13 cellular contexts compared by ENCODE assay signal in the genomic region with DNA sequence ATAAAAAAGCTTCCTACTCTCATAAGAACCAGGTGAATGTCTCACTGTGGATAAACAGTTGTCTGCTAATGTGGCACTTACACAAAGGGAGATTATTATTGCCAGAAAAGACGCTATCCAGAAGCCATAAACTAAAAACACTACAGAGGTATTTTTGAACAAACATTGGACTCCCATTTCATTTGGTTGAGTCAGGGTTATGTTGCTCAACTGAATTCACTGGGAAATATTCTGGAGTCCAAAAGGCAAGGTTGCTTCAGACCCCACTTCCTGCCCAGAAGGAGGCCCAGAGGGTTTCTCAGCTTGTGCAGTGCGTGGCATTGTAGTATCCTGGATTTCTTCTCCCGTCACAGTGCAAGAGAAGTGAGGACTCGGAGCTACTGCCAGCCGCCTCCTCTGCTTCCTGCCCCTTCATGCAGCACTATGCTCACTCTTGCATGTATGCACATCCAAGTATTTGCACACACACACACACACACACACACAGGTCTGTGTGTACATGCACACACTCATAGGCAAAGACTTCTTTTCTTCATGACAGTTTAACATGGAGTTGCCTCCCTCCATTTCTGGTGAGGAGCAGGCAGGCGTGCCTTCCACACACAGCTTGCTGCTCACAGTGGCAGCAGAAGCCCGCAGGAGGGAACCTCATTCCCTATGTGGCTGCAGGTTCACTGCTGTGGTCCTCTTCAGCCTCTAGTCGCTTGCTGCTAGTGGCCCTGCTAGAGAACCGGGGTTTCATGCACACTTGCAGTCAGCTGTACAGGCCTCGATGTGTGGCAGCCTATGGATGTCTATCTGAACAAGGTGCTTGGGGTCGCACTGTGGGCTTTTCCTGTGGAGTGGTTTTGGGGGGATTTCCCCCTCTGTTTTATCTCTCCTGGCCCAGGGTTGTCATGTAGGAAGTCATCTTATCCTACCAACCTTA.
A peak's percentile ranks its signal among the peaks of the same experiment; 100 is the strongest.
DNase-seq lines count a peak whose midpoint lies in the region; ATAC-seq lines count a peak whose summit lies in the region.
"Had no signal": no experiment of that assay in that cellular context is flagged by ENCODE, and none has a peak within 500 bp of the region (broad histone marks: within the 10 kb centered on the region; RNA-seq: fewer than 3 reads in every experiment).

No MANE protein-coding gene starts in this region.

- peak overlapping the region; percentile 75 for H3K27ac ChIP-seq in SK-N-MC
- H3K27ac ChIP-seq: skin epidermis, upper lobe of left lung had no signal

- no peaks in the 10 kb centered on the region for H3K9me3 Mint-ChIP-seq in T-helper 1 cell treated with Interleukin-12 subunit alpha and Interleukin-12 subunit beta and Interleukin-4 antibody, amounts not matched to agents 30 μg/mL and 1 μg/mL, for 36 hours

- peaks cover 16% of the 10 kb centered on the region for H3K4me1 Mint-ChIP-seq in T-helper 1 cell treated with Interleukin-12 subunit alpha and Interleukin-12 subunit beta and Interleukin-4 antibody, amounts not matched to agents 30 μg/mL and 1 μg/mL, for 36 hours (ENCODE audit: low read depth)

- no peak overlapping the region for H3K4me3 Mint-ChIP-seq in T-helper 1 cell treated with Interleukin-12 subunit alpha and Interleukin-12 subunit beta and Interleukin-4 antibody, amounts not matched to agents 30 μg/mL and 1 μg/mL, for 36 hours

- H3K9ac ChIP-seq in SK-N-MC (ENCODE audit: insufficient read length): no peak overlapping the region

- H3K36me3 Mint-ChIP-seq in T-helper 1 cell treated with Interleukin-12 subunit alpha and Interleukin-12 subunit beta and Interleukin-4 antibody, amounts not matched to agents 30 μg/mL and 1 μg/mL, for 36 hours (ENCODE audit: low read depth): peaks cover 39% of the 10 kb centered on the region

- DNase-seq in T-helper 1 cell (no peak), SK-N-MC (ENCODE audit: low read depth, low spot score) (no peak), fibroblast of peridontal ligament (ENCODE audit: extremely low read depth) (peak; percentile 94), anterior cingulate cortex (lab: John Stamatoyannopoulos, UW) (no peak), activated gamma-delta T cell treated with Interleukin-2 at 50 U/mL for 16 hours (no peak)
- no peak for DNase-seq in stimulated activated naive CD8-positive, alpha-beta T cell treated with anti-CD3 and anti-CD28 coated beads, Interleukin-15, Interleukin-2, amounts not matched to agents 100 U/mL and 50 U/mL, for 24 hours
- DNase-seq: ACHN, amygdala, KBM-7 had no signal

- ATAC-seq in stimulated activated naive CD8-positive, alpha-beta T cell treated with anti-CD3 and anti-CD28 coated beads, Interleukin-15, Interleukin-2, amounts not matched to agents 100 U/mL and 50 U/mL, for 24 hours: peak; percentile 55
- ATAC-seq in GM21619 (IDR thresholded peaks at IDR 0.05; ENCODE audit: unreplicated experiment): no peak

- H3K27ac Mint-ChIP-seq in T-helper 1 cell treated with Interleukin-12 subunit alpha and Interleukin-12 subunit beta and Interleukin-4 antibody, amounts not matched to agents 30 μg/mL and 1 μg/mL, for 36 hours: peak overlapping the region; percentile 20

- no peak overlapping the region for H3K4me3 ChIP-seq in SK-N-MC
- H3K4me3 ChIP-seq: skin epidermis, upper lobe of left lung had no signal

- H3K36me3 ChIP-seq in SK-N-MC (ENCODE audit: insufficient read depth, low read length): peaks cover 13% of the 10 kb centered on the region

- no peaks in the 10 kb centered on the region for H3K9me3 ChIP-seq in SK-N-MC (ENCODE audit: low read depth, low read length)
- H3K9me3 ChIP-seq: upper lobe of left lung had no signal

- H3K27me3 Mint-ChIP-seq in T-helper 1 cell treated with Interleukin-12 subunit alpha and Interleukin-12 subunit beta and Interleukin-4 antibody, amounts not matched to agents 30 μg/mL and 1 μg/mL, for 36 hours (ENCODE audit: low read depth): no peaks in the 10 kb centered on the region
